20 cellular contexts compared by ENCODE assay signal in genomic region chr4:87567191-87567590, GRCh38. TPM values are rescaled to one million over a fixed set of nuclear protein-coding genes. Genes with fewer than 3 reads are reported as not detected.
"Had no signal": no experiment of that assay in that cellular context is flagged by ENCODE, and none has a peak within 500 bp of the region (broad histone marks: within the 10 kb centered on the region; RNA-seq: fewer than 3 reads in every experiment).

No MANE protein-coding gene starts in this region.

- FAIRE-seq: K562 had no signal

- H3K36me3 ChIP-seq: WERI-Rb-1 had no signal

- H3K4me3 ChIP-seq: K562, PC-9 had no signal

- ATAC-seq: activated CD8-positive, alpha-beta T cell treated with anti-CD3 and anti-CD28 coated beads for 36 hours; activated T-cell treated with anti-CD3 and anti-CD28 coated beads, Interleukin-2, amount 50 U/mL, for 72 hours; K562 had no signal

- H3K4me2 ChIP-seq: PC-9 had no signal

- H2AFZ ChIP-seq: PC-9 had no signal

- DNase-seq: activated CD4-positive, alpha-beta T cell treated with anti-CD3 and anti-CD28 coated beads for 4 hours; activated CD8-positive, alpha-beta memory T cell treated with anti-CD3 and anti-CD28 coated beads, Interleukin-2, amount 50 U/mL, for 4 hours; activated CD8-positive, alpha-beta T cell treated with anti-CD3 and anti-CD28 coated beads for 36 hours; activated naive CD4-positive, alpha-beta T cell treated with anti-CD3 and anti-CD28 coated beads, Interleukin-2, amount 50 U/mL, for 16 hours; activated T-cell treated with anti-CD3 and anti-CD28 coated beads, Interleukin-2, amount 50 U/mL, for 72 hours; aorta; Karpas-422; MM.1S; NCI-H1105; NCI-H1436; NCI-H1694 treated with DMSO at 0.1 percent for 48 hours; NCI-H2029 treated with DMSO at 0.1 percent for 48 hours; NCI-H510A treated with DMSO at 0.1 percent for 48 hours; PC-9; SIG-M5; T-helper 1 cell; WERI-Rb-1 had no signal

- H3K27ac ChIP-seq: PC-9, WERI-Rb-1 had no signal

RNA-seq across cellular contexts. Expression of gene SPARCL1, which starts 38.0 kb away (rescaled TPM):
- total RNA-seq: activated CD8-positive, alpha-beta T cell treated with anti-CD3 and anti-CD28 coated beads for 36 hours; activated T-cell treated with anti-CD3 and anti-CD28 coated beads, Interleukin-2, amount 50 U/mL, for 72 hours; activated T-helper 2 cell treated with anti-CD3 and anti-CD28 coated beads, Interferon-gamma antibody, Interleukin-2, Interleukin-4, amounts not matched to agents 10 μg/mL and 5 μg/mL and 100 μg/mL, durations not matched to agents 14 hours and 24 hours and 36 hours; PC-9; T-helper 2 cell treated with Interferon-gamma antibody and Interleukin-4, amounts not matched to agents 100 ng/mL and 5 ng/mL, for 36 hours had no signal

RNA-seq across cellular contexts. Expression of gene DSPP, which starts 41.1 kb away (rescaled TPM):
- total RNA-seq: activated CD8-positive, alpha-beta T cell treated with anti-CD3 and anti-CD28 coated beads for 36 hours; activated T-cell treated with anti-CD3 and anti-CD28 coated beads, Interleukin-2, amount 50 U/mL, for 72 hours; activated T-helper 2 cell treated with anti-CD3 and anti-CD28 coated beads, Interferon-gamma antibody, Interleukin-2, Interleukin-4, amounts not matched to agents 10 μg/mL and 5 μg/mL and 100 μg/mL, durations not matched to agents 14 hours and 24 hours and 36 hours; aorta; K562; PC-9; T-helper 2 cell treated with Interferon-gamma antibody and Interleukin-4, amounts not matched to agents 100 ng/mL and 5 ng/mL, for 36 hours had no signal
